8 cellular contexts compared by ENCODE assay signal in genomic region chr15:51267047-51267713, GRCh38.
DNase-seq lines count a peak whose midpoint lies in the region; ATAC-seq and TF ChIP-seq lines count a peak whose summit lies in the region.

No MANE protein-coding gene starts in this region.

- DNase-seq in adipocyte (ENCODE audit: low read depth) (peak; percentile 49), hepatic stellate cell (ENCODE audit: low spot score) (peak; percentile 32), psoas muscle (no peak)
- no peak for DNase-seq in stimulated activated CD4-positive, alpha-beta T cell treated with anti-CD3 and anti-CD28 coated beads, Interleukin-4, amount 100 ng/mL, for 1 hour
- DNase-seq in activated CD4-positive, alpha-beta T cell treated with anti-CD3 and anti-CD28 coated beads for 1 hour = no peak
- no peak for DNase-seq in activated effector memory CD4-positive, alpha-beta T cell treated with Interleukin-2 at 50 U/mL for 16 hours

- ATAC-seq in psoas muscle = peak in 3 of 4 donors; percentile 25 to 64 (median 53)
- ATAC-seq in HG03159 (IDR thresholded peaks at IDR 0.05; ENCODE audit: unreplicated experiment) = no peak

- H3K4me3 ChIP-seq in adipocyte (ENCODE audit: low read length) (peak overlapping the region; percentile 78), psoas muscle (peak overlapping the region; percentile 58)

- peak overlapping the region; percentile 56; the same call in 1 of the 2 replicates for H3K9ac ChIP-seq in ES-I3 (ENCODE audit: low read depth, low read length)
- H3K9ac ChIP-seq in adipocyte (ENCODE audit: low read length) = peak overlapping the region; percentile 77

- H3K27ac ChIP-seq in psoas muscle = no peak overlapping the region

- H3K36me3 ChIP-seq in ES-I3 (ENCODE audit: insufficient read depth, low read length) = no peaks in the 10 kb centered on the region
- no peaks in the 10 kb centered on the region for H3K36me3 ChIP-seq in adipocyte (ENCODE audit: control insufficient read depth, insufficient read depth, low read length, severe bottlenecking)
- H3K36me3 ChIP-seq in psoas muscle (ENCODE audit: insufficient read depth in 1 of 2, low read depth in 1 of 2) = no peaks in the 10 kb centered on the region

- no peaks in the 10 kb centered on the region for H3K27me3 ChIP-seq in adipocyte (replicated peaks; ENCODE audit: control insufficient read depth, insufficient read depth, low read length)
- H3K27me3 ChIP-seq in psoas muscle (ENCODE audit: insufficient read depth in 3 of 3, low read length in 2 of 3) = peaks cover 0 to 49% (median 0%) of the 10 kb centered on the region in 3 donors

- 1% methylated on average over 46 to 47 of the region's 47 CpGs for WGBS in psoas muscle, 3 donors

- H3K9me3 ChIP-seq in ES-I3 (ENCODE audit: control insufficient read depth, insufficient read depth, low read length) (no peaks in the 10 kb centered on the region), adipocyte (ENCODE audit: control insufficient read depth, low read length) (peaks cover 5% of the 10 kb centered on the region), psoas muscle (no peaks in the 10 kb centered on the region)

- TF ChIP-seq CTCF in psoas muscle (IDR thresholded peaks at IDR 0.05) = no peak

- intact Hi-C loops in psoas muscle (cut with DNase I) = no loop called here

- H3K4me1 ChIP-seq in ES-I3 (ENCODE audit: insufficient read depth, low read length) (no peaks in the 10 kb centered on the region), adipocyte (ENCODE audit: control insufficient read depth, insufficient read depth, low read length) (peaks cover 49% of the 10 kb centered on the region), psoas muscle (peaks cover 5% of the 10 kb centered on the region)

Comparison
In these comparisons a context has a peak if more than half of its experiments do, and no peak if none do; other contexts are left out.
1. DNase-seq: peak in adipocyte (single experiment) and hepatic stellate cell (single experiment); none in psoas muscle (0 of 2), stimulated activated CD4-positive, alpha-beta T cell treated with anti-CD3 and anti-CD28 coated beads, Interleukin-4, amount 100 ng/mL, for 1 hour (single experiment), activated CD4-positive, alpha-beta T cell treated with anti-CD3 and anti-CD28 coated beads for 1 hour (single experiment) and activated effector memory CD4-positive, alpha-beta T cell treated with Interleukin-2 at 50 U/mL for 16 hours (single experiment).